Comparison of ENCODE assay signal across 26 cellular contexts in genomic region chr1:57146100-57146499, GRCh38.
"Had no signal": no experiment of that assay in that cellular context is flagged by ENCODE, and none has a peak within 500 bp of the region (broad histone marks: within the 10 kb centered on the region; RNA-seq: fewer than 3 reads in every experiment).

No MANE protein-coding gene starts in this region.

- FAIRE-seq: RCC 7860, TTC549 had no signal

- DNase-seq: activated CD4-positive, alpha-beta T cell treated with anti-CD3 and anti-CD28 coated beads, Interleukin-2, amount 10 ng/mL, durations not matched to agents 7 days and 5 days; activated CD4-positive, alpha-beta T cell treated with anti-CD3 and anti-CD28 coated beads, Interleukin-2, amount 50 U/mL, for 48 hours; activated CD8-positive, alpha-beta T cell treated with anti-CD3 and anti-CD28 coated beads, Interleukin-2, amount 10 ng/mL, durations not matched to agents 7 days and 5 days; activated gamma-delta T cell; activated naive CD4-positive, alpha-beta T cell treated with Interleukin-2 at 50 U/mL for 16 hours; activated naive CD8-positive, alpha-beta T cell treated with anti-CD3 and anti-CD28 coated beads, Interleukin-2, amount 10 ng/mL, durations not matched to agents 7 days and 5 days; activated T-cell treated with anti-CD3 and anti-CD28 coated beads, Interleukin-2, amount 50 U/mL, for 24 hours; amygdala; Kasumi-1; KG1; MG63; NCI-H1048; NCI-H1436 treated with DMSO at 0.1 percent for 48 hours; NCI-H1694 treated with DMSO at 0.1 percent for 48 hours; NCI-H2029; NCI-H345; NCI-H524 treated with DMSO at 0.1 percent for 48 hours; PC-9; SIG-M5 had no signal

- H3K36me3 Mint-ChIP-seq: activated naive CD4-positive, alpha-beta T cell treated with anti-CD3 and anti-CD28 coated beads, Interleukin-2, amount 50 U/mL, for 24 hours; activated naive CD8-positive, alpha-beta T cell treated with anti-CD3 and anti-CD28 coated beads, Interleukin-2, amount 10 ng/mL, durations not matched to agents 7 days and 5 days had no signal

- ATAC-seq: activated CD8-positive, alpha-beta T cell treated with anti-CD3 and anti-CD28 coated beads, Interleukin-2, amount 10 ng/mL, durations not matched to agents 7 days and 5 days; Right ventricle myocardium inferior had no signal

- H3K4me3 Mint-ChIP-seq: activated CD4-positive, alpha-beta T cell treated with anti-CD3 and anti-CD28 coated beads, Interleukin-2, amount 10 ng/mL, durations not matched to agents 7 days and 5 days; activated CD8-positive, alpha-beta T cell treated with anti-CD3 and anti-CD28 coated beads, Interleukin-2, amount 10 ng/mL, durations not matched to agents 7 days and 5 days; activated naive CD4-positive, alpha-beta T cell treated with anti-CD3 and anti-CD28 coated beads, Interleukin-2, amount 50 U/mL, for 24 hours; activated naive CD8-positive, alpha-beta T cell treated with anti-CD3 and anti-CD28 coated beads, Interleukin-2, amount 10 ng/mL, durations not matched to agents 7 days and 5 days; activated T-cell treated with anti-CD3 and anti-CD28 coated beads, Interleukin-2, amount 50 U/mL, for 24 hours had no signal

- H3K27me3 Mint-ChIP-seq: activated CD4-positive, alpha-beta T cell treated with anti-CD3 and anti-CD28 coated beads, Interleukin-2, amount 10 ng/mL, durations not matched to agents 7 days and 5 days; activated naive CD8-positive, alpha-beta T cell treated with anti-CD3 and anti-CD28 coated beads, Interleukin-2, amount 10 ng/mL, durations not matched to agents 7 days and 5 days; activated T-cell treated with anti-CD3 and anti-CD28 coated beads, Interleukin-2, amount 50 U/mL, for 24 hours had no signal

- H3K36me3 ChIP-seq: ascending aorta, MG63 had no signal

- H3K4me1 ChIP-seq: ascending aorta had no signal

- H3K27me3 ChIP-seq: ascending aorta, MG63 had no signal

- H3K27ac ChIP-seq: ascending aorta, PC-9, RWPE1 had no signal

- H3K4me2 ChIP-seq: PC-9 had no signal

- H3K4me1 Mint-ChIP-seq: activated CD4-positive, alpha-beta T cell treated with anti-CD3 and anti-CD28 coated beads, Interleukin-2, amount 10 ng/mL, durations not matched to agents 7 days and 5 days; activated naive CD4-positive, alpha-beta T cell treated with anti-CD3 and anti-CD28 coated beads, Interleukin-2, amount 50 U/mL, for 24 hours; activated naive CD8-positive, alpha-beta T cell treated with anti-CD3 and anti-CD28 coated beads, Interleukin-2, amount 10 ng/mL, durations not matched to agents 7 days and 5 days had no signal

- H3K4me3 ChIP-seq: ascending aorta, MG63, PC-9 had no signal

- H3K27ac Mint-ChIP-seq: activated CD4-positive, alpha-beta T cell treated with anti-CD3 and anti-CD28 coated beads, Interleukin-2, amount 10 ng/mL, durations not matched to agents 7 days and 5 days; activated CD8-positive, alpha-beta T cell treated with anti-CD3 and anti-CD28 coated beads, Interleukin-2, amount 10 ng/mL, durations not matched to agents 7 days and 5 days; activated naive CD4-positive, alpha-beta T cell treated with anti-CD3 and anti-CD28 coated beads, Interleukin-2, amount 50 U/mL, for 24 hours; activated naive CD8-positive, alpha-beta T cell treated with anti-CD3 and anti-CD28 coated beads, Interleukin-2, amount 10 ng/mL, durations not matched to agents 7 days and 5 days; activated T-cell treated with anti-CD3 and anti-CD28 coated beads, Interleukin-2, amount 50 U/mL, for 24 hours; activated T-helper 2 cell treated with anti-CD3 and anti-CD28 coated beads, Interferon-gamma antibody, Interleukin-2, Interleukin-4, amounts not matched to agents 10 μg/mL and 5 μg/mL and 100 μg/mL, durations not matched to agents 14 hours and 24 hours and 36 hours had no signal

- H3K9me3 Mint-ChIP-seq: activated CD4-positive, alpha-beta T cell treated with anti-CD3 and anti-CD28 coated beads, Interleukin-2, amount 10 ng/mL, durations not matched to agents 7 days and 5 days; activated naive CD4-positive, alpha-beta T cell treated with anti-CD3 and anti-CD28 coated beads, Interleukin-2, amount 50 U/mL, for 24 hours; activated T-cell treated with anti-CD3 and anti-CD28 coated beads, Interleukin-2, amount 50 U/mL, for 24 hours; activated T-helper 2 cell treated with anti-CD3 and anti-CD28 coated beads, Interferon-gamma antibody, Interleukin-2, Interleukin-4, amounts not matched to agents 10 μg/mL and 5 μg/mL and 100 μg/mL, durations not matched to agents 14 hours and 24 hours and 36 hours had no signal

- H3K9me3 ChIP-seq: ascending aorta, MG63 had no signal

- H2AFZ ChIP-seq: PC-9 had no signal
